In genomic region chr16:70396209-70396904, GRCh38 we compare ENCODE assay signal across 13 cellular contexts. TPM values are rescaled to one million over a fixed set of nuclear protein-coding genes. Genes with fewer than 3 reads are reported as not detected.
DNase-seq lines count a peak whose midpoint lies in the region; ATAC-seq and TF ChIP-seq lines count a peak whose summit lies in the region.
"Had no signal": no experiment of that assay in that cellular context is flagged by ENCODE, and none has a peak within 500 bp of the region (broad histone marks: within the 10 kb centered on the region; RNA-seq: fewer than 3 reads in every experiment).

No MANE protein-coding gene starts in this region.

- POLR2A ChIA-PET in CD8-positive, alpha-beta memory T cell (lab: Charles Lee): no interaction called here

- ATAC-seq in HG03196 (IDR thresholded peaks at IDR 0.05; ENCODE audit: unreplicated experiment): no peak

- CTCF ChIA-PET in CD8-positive, alpha-beta memory T cell (lab: Charles Lee): interaction anchor here (0.7 to 1.2 kb wide), 6 partner anchors 13 to 99 kb away, joined by 3 to 4 read pairs (median 4); partner anchors contain the start of gene FCSK

- no peaks in the 10 kb centered on the region for H3K27me3 ChIP-seq in uterus
- no peaks in the 10 kb centered on the region for H3K27me3 ChIP-seq in CD8-positive, alpha-beta memory T cell (ENCODE audit: insufficient read depth, low read length, poor library complexity, severe bottlenecking)
- H3K27me3 ChIP-seq: upper lobe of right lung had no signal

- H3K36me3 Mint-ChIP-seq in brain: no peaks in the 10 kb centered on the region
- H3K36me3 Mint-ChIP-seq in CD8-positive, alpha-beta memory T cell: peaks cover 0 to 33% (median 0%) of the 10 kb centered on the region in 3 donors

- in situ Hi-C loops in G401 (cut with HindIII; ENCODE audit: low sequenced_read_pairs): no loop called here

- peak overlapping the region in 4 of 5 experiments; percentile 68 to 95 (median 82) for H3K27ac Mint-ChIP-seq in brain
- H3K27ac Mint-ChIP-seq in CD8-positive, alpha-beta memory T cell: peak overlapping the region in 1 of 8 donors; percentile 36
- H3K27ac Mint-ChIP-seq: activated CD8-positive, alpha-beta T cell treated with anti-CD3 and anti-CD28 coated beads for 36 hours; activated naive CD8-positive, alpha-beta T cell treated with anti-CD3 and anti-CD28 coated beads, Interleukin-2, amount 10 ng/mL, durations not matched to agents 7 days and 5 days had no signal

- DNase-seq in G401 (ENCODE audit: low spot score) (peak; percentile 90), NCI-H1694 (lab: John Stamatoyannopoulos, UW) (peak; percentile 79), myocyte (ENCODE audit: low read depth) (peak; percentile 52), uterus (no peak)
- DNase-seq in CD8-positive, alpha-beta memory T cell: no peak
- DNase-seq in stimulated activated naive CD4-positive, alpha-beta T cell (lab: John Stamatoyannopoulos, UW): no peak
- DNase-seq: activated CD8-positive, alpha-beta T cell treated with anti-CD3 and anti-CD28 coated beads for 36 hours; activated naive CD8-positive, alpha-beta T cell treated with anti-CD3 and anti-CD28 coated beads, Interleukin-2, amount 10 ng/mL, durations not matched to agents 7 days and 5 days; NCI-H2107; upper lobe of right lung had no signal

- peaks cover 17% of the 10 kb centered on the region for H3K4me1 Mint-ChIP-seq in brain
- H3K4me1 Mint-ChIP-seq in CD8-positive, alpha-beta memory T cell: peaks cover 0 to 9% (median 6%) of the 10 kb centered on the region in 3 donors

- no peak for TF ChIP-seq POLR2A in uterus (IDR thresholded peaks at IDR 0.05)

- intact Hi-C loops in uterus (cut with DNase I; ENCODE audit: low total_unique reads): no loop called here

- H3K4me3 ChIP-seq in uterus: no peak overlapping the region
- H3K4me3 ChIP-seq in CD8-positive, alpha-beta memory T cell (ENCODE audit: low read length): no peak overlapping the region
- H3K4me3 ChIP-seq: upper lobe of right lung had no signal

- H3K4me3 Mint-ChIP-seq in brain: no peak overlapping the region
- no peak overlapping the region for H3K4me3 Mint-ChIP-seq in CD8-positive, alpha-beta memory T cell
- H3K4me3 Mint-ChIP-seq: activated CD8-positive, alpha-beta T cell treated with anti-CD3 and anti-CD28 coated beads for 36 hours; activated naive CD8-positive, alpha-beta T cell treated with anti-CD3 and anti-CD28 coated beads, Interleukin-2, amount 10 ng/mL, durations not matched to agents 7 days and 5 days had no signal

- H3K27ac ChIP-seq in uterus: no peak overlapping the region
- no peak overlapping the region for H3K27ac ChIP-seq in CD8-positive, alpha-beta memory T cell (ENCODE audit: low read depth, low read length)
- H3K27ac ChIP-seq: epithelial cell of prostate, upper lobe of right lung had no signal

- no peaks in the 10 kb centered on the region for H3K9me3 Mint-ChIP-seq in brain
- no peaks in the 10 kb centered on the region for H3K9me3 Mint-ChIP-seq in CD8-positive, alpha-beta memory T cell
- H3K9me3 Mint-ChIP-seq: activated CD8-positive, alpha-beta T cell treated with anti-CD3 and anti-CD28 coated beads for 36 hours; activated naive CD8-positive, alpha-beta T cell treated with anti-CD3 and anti-CD28 coated beads, Interleukin-2, amount 10 ng/mL, durations not matched to agents 7 days and 5 days had no signal

- no peaks in the 10 kb centered on the region for H3K9me3 ChIP-seq in uterus
- no peaks in the 10 kb centered on the region for H3K9me3 ChIP-seq in CD8-positive, alpha-beta memory T cell (ENCODE audit: low read length)
- H3K9me3 ChIP-seq: upper lobe of right lung had no signal

- TF ChIP-seq CTCF in brain (conservative IDR thresholded peaks at IDR 0.05) (no peak), uterus (IDR thresholded peaks at IDR 0.05) (no peak)

- H3K36me3 ChIP-seq in uterus: no peaks in the 10 kb centered on the region
- no peaks in the 10 kb centered on the region for H3K36me3 ChIP-seq in CD8-positive, alpha-beta memory T cell (ENCODE audit: insufficient read depth, low read length)

- H3K4me1 ChIP-seq in uterus: no peaks in the 10 kb centered on the region
- no peaks in the 10 kb centered on the region for H3K4me1 ChIP-seq in CD8-positive, alpha-beta memory T cell (ENCODE audit: insufficient read depth, low read length)
- H3K4me1 ChIP-seq: upper lobe of right lung had no signal

- H3K27me3 Mint-ChIP-seq in brain: no peaks in the 10 kb centered on the region
- H3K27me3 Mint-ChIP-seq in CD8-positive, alpha-beta memory T cell: no peaks in the 10 kb centered on the region
- H3K27me3 Mint-ChIP-seq: activated CD8-positive, alpha-beta T cell treated with anti-CD3 and anti-CD28 coated beads for 36 hours; activated naive CD8-positive, alpha-beta T cell treated with anti-CD3 and anti-CD28 coated beads, Interleukin-2, amount 10 ng/mL, durations not matched to agents 7 days and 5 days had no signal

RNA-seq across cellular contexts. Expression of gene ST3GAL2, which starts 42.5 kb away (rescaled TPM):
- total RNA-seq in G401 (2014; rRNA removed; shearing (Covaris generic)): 32.7 and 35.9 TPM in 2 replicates
- 17.3 TPM for polyA plus RNA-seq in brain (ENCODE audit: insufficient read depth, low read depth, low replicate concordance)
- total RNA-seq in myocyte (14.4 and 16.5 TPM in 2 replicates), uterus (10 to 100 TPM in 2 of 4 donors, 1 to 10 TPM in 2; 6.2 to 57.9 (median 27.5) TPM)
- polyA plus RNA-seq in myocyte (2012): 22.7 TPM
- total RNA-seq in CD8-positive, alpha-beta memory T cell: 10 to 100 TPM; 24.2 to 24.8 TPM
- 20.1 TPM for polyA plus RNA-seq in CD8-positive, alpha-beta memory T cell

RNA-seq across cellular contexts. Expression of gene DDX19A, which starts 49.7 kb away (rescaled TPM):
- total RNA-seq in G401 (2014; rRNA removed; shearing (Covaris generic)): 39.3 and 69.5 TPM in 2 replicates
- 37.4 TPM for polyA plus RNA-seq in brain (ENCODE audit: insufficient read depth, low read depth, low replicate concordance)
- total RNA-seq in myocyte (43.2 and 43.7 TPM in 2 replicates), uterus (100 to 1,000 TPM in 1 of 4 donors, 10 to 100 TPM in 3; 12.1 to 126 (median 41.9) TPM)
- polyA plus RNA-seq in myocyte (2012): 37.5 TPM
- 10 to 100 TPM; 73.6 to 76.1 TPM for total RNA-seq in CD8-positive, alpha-beta memory T cell
- 45.3 TPM for polyA plus RNA-seq in CD8-positive, alpha-beta memory T cell

RNA-seq across cellular contexts. Expression of gene FCSK, which starts 58.0 kb away (rescaled TPM):
- total RNA-seq in G401 (2014; rRNA removed; shearing (Covaris generic)): 12.9 and 15.8 TPM in 2 replicates
- polyA plus RNA-seq in brain (ENCODE audit: insufficient read depth, low read depth, low replicate concordance): 9.1 TPM
- total RNA-seq in myocyte (11.4 and 16.8 TPM in 2 replicates), uterus (10 to 100 TPM; 12.1 to 65.3 (median 22.9) TPM)
- 9.4 TPM for polyA plus RNA-seq in myocyte (2012)
- 10 to 100 TPM; 15.1 to 16.9 TPM for total RNA-seq in CD8-positive, alpha-beta memory T cell
- 7.8 TPM for polyA plus RNA-seq in CD8-positive, alpha-beta memory T cell

Comparison
In these comparisons a context has a peak if more than half of its experiments do, and no peak if none do; other contexts are left out.
1. DNase-seq: peak in G401 (single experiment), NCI-H1694 (single experiment) and myocyte (single experiment); none in uterus (0 of 2), CD8-positive, alpha-beta memory T cell (0 of 5) and stimulated activated naive CD4-positive, alpha-beta T cell (0 of 6).